13 cellular contexts compared by ENCODE assay signal in genomic region chr18:2970344-2970743, GRCh38. TPM values are rescaled to one million over a fixed set of nuclear protein-coding genes. Genes with fewer than 3 reads are reported as not detected.
DNase-seq lines count a peak whose midpoint lies in the region; ATAC-seq, FAIRE-seq and TF ChIP-seq lines count a peak whose summit lies in the region.
"Had no signal": no experiment of that assay in that cellular context is flagged by ENCODE, and none has a peak within 500 bp of the region (broad histone marks: within the 10 kb centered on the region; RNA-seq: fewer than 3 reads in every experiment).

No MANE protein-coding gene starts in this region.

- no peak overlapping the region for H3K27ac ChIP-seq in mesenchymal stem cell (ENCODE audit: low read length, poor library complexity, severe bottlenecking)
- H3K27ac ChIP-seq in tibial artery = peak overlapping the region; percentile 58 to 63
- H3K27ac ChIP-seq in WERI-Rb-1 = no peak overlapping the region
- H3K27ac ChIP-seq: SK-N-MC had no signal

- H3K36me3 ChIP-seq in mesenchymal stem cell (ENCODE audit: control insufficient read depth in 1 of 2, insufficient read depth in 2 of 2, low read depth in 1 of 2, low read length in 2 of 2) (peaks cover 0 to 3% of the 10 kb centered on the region in 2 experiments), tibial artery (no peaks in the 10 kb centered on the region), WERI-Rb-1 (no peaks in the 10 kb centered on the region)

- intact Hi-C loops in tibial artery (cut with DNase I; ENCODE audit: low total_unique reads) = no loop called here

- H3K9me3 Mint-ChIP-seq in activated CD4-positive, alpha-beta T cell treated with anti-CD3 and anti-CD28 coated beads, Interleukin-2, amount 10 ng/mL, durations not matched to agents 7 days and 5 days = no peaks in the 10 kb centered on the region
- no peaks in the 10 kb centered on the region for H3K9me3 Mint-ChIP-seq in activated naive CD8-positive, alpha-beta T cell treated with anti-CD3 and anti-CD28 coated beads, Interleukin-2, amount 50 U/mL, for 24 hours
- H3K9me3 Mint-ChIP-seq: GM23338 had no signal

- H3K4me1 ChIP-seq in mesenchymal stem cell (ENCODE audit: control insufficient read depth, insufficient read depth, low read depth, low read length) (peaks cover 15% of the 10 kb centered on the region), tibial artery (peaks cover 0 to 80% (median 18%) of the 10 kb centered on the region in 4 donors)

- WGBS in mesenchymal stem cell = 87% methylated on average over 3 of the region's 3 CpGs

- peak overlapping the region; percentile 81 for H4K8ac ChIP-seq in mesenchymal stem cell (ENCODE audit: low read length)

- no peak overlapping the region for H2BK5ac ChIP-seq in mesenchymal stem cell (ENCODE audit: low read depth, low read length, poor library complexity, severe bottlenecking)

- no peak overlapping the region for H2AK5ac ChIP-seq in mesenchymal stem cell (ENCODE audit: low read length, severe bottlenecking)

- H3K23ac ChIP-seq in mesenchymal stem cell (ENCODE audit: low read length in 2 of 2) = no peak overlapping the region

- no peak overlapping the region for H3K9ac ChIP-seq in mesenchymal stem cell (ENCODE audit: low read length)

- H2BK12ac ChIP-seq in mesenchymal stem cell (ENCODE audit: low read length in 2 of 2) = peak overlapping the region; percentile 17 to 78

- peaks cover 89% of the 10 kb centered on the region for H3K4me1 Mint-ChIP-seq in activated CD4-positive, alpha-beta T cell treated with anti-CD3 and anti-CD28 coated beads, Interleukin-2, amount 10 ng/mL, durations not matched to agents 7 days and 5 days
- H3K4me1 Mint-ChIP-seq in activated naive CD8-positive, alpha-beta T cell treated with anti-CD3 and anti-CD28 coated beads, Interleukin-2, amount 50 U/mL, for 24 hours = peaks cover 92% of the 10 kb centered on the region

- peak overlapping the region; percentile 80 for H3K27ac Mint-ChIP-seq in activated CD4-positive, alpha-beta T cell treated with anti-CD3 and anti-CD28 coated beads, Interleukin-2, amount 10 ng/mL, durations not matched to agents 7 days and 5 days
- H3K27ac Mint-ChIP-seq in activated naive CD8-positive, alpha-beta T cell treated with anti-CD3 and anti-CD28 coated beads, Interleukin-2, amount 50 U/mL, for 24 hours = peak overlapping the region; percentile 96
- H3K27ac Mint-ChIP-seq: GM23338 had no signal

- peaks cover 23% of the 10 kb centered on the region for H3K79me1 ChIP-seq in mesenchymal stem cell (replicated peaks; ENCODE audit: low read length, poor library complexity, severe bottlenecking)

- peak overlapping the region; percentile 44 to 66 for H3K18ac ChIP-seq in mesenchymal stem cell (ENCODE audit: low read depth in 1 of 2, low read length in 2 of 2)

- H3K27me3 ChIP-seq in mesenchymal stem cell (ENCODE audit: control insufficient read depth in 1 of 2, insufficient read depth in 1 of 2, low read length in 2 of 2) (no peaks in the 10 kb centered on the region), tibial artery (no peaks in the 10 kb centered on the region), WERI-Rb-1 (ENCODE audit: insufficient read depth, low read depth, severe bottlenecking) (no peaks in the 10 kb centered on the region)

- no peak for FAIRE-seq in GM19239 (lab: Jason Lieb, UNC)

- H3K9me3 ChIP-seq in mesenchymal stem cell (ENCODE audit: control insufficient read depth, low read length) = no peaks in the 10 kb centered on the region
- H3K9me3 ChIP-seq in tibial artery = no peaks in the 10 kb centered on the region
- H3K9me3 ChIP-seq in WERI-Rb-1 (ENCODE audit: severe bottlenecking) = no peaks in the 10 kb centered on the region

- peak overlapping the region; percentile 43 for H3K4me3 Mint-ChIP-seq in activated CD4-positive, alpha-beta T cell treated with anti-CD3 and anti-CD28 coated beads, Interleukin-2, amount 10 ng/mL, durations not matched to agents 7 days and 5 days
- H3K4me3 Mint-ChIP-seq in activated naive CD8-positive, alpha-beta T cell treated with anti-CD3 and anti-CD28 coated beads, Interleukin-2, amount 50 U/mL, for 24 hours = peak overlapping the region; percentile 78
- H3K4me3 Mint-ChIP-seq: GM23338 had no signal

- H3K27me3 Mint-ChIP-seq in activated CD4-positive, alpha-beta T cell treated with anti-CD3 and anti-CD28 coated beads, Interleukin-2, amount 10 ng/mL, durations not matched to agents 7 days and 5 days = no peaks in the 10 kb centered on the region
- no peaks in the 10 kb centered on the region for H3K27me3 Mint-ChIP-seq in activated naive CD8-positive, alpha-beta T cell treated with anti-CD3 and anti-CD28 coated beads, Interleukin-2, amount 50 U/mL, for 24 hours

- TF ChIP-seq CTCF in tibial artery (IDR thresholded peaks at IDR 0.05) (no peak), WERI-Rb-1 (IDR thresholded peaks at IDR 0.05; ENCODE audit: low read depth, low read length) (no peak)

- H3K14ac ChIP-seq in mesenchymal stem cell (ENCODE audit: low read length in 2 of 2) = no peak overlapping the region

- H3K4me3 ChIP-seq in mesenchymal stem cell (ENCODE audit: insufficient read depth in 1 of 2, low read depth in 1 of 2, low read length in 2 of 2) (no peak overlapping the region), tibial artery (no peak overlapping the region), WERI-Rb-1 (ENCODE audit: low read depth, low read length) (no peak overlapping the region)
- H3K4me3 ChIP-seq: GM23338, SK-N-MC had no signal

- CTCF ChIA-PET in activated CD4-positive, alpha-beta T cell treated with anti-CD3 and anti-CD28 coated beads, Interleukin-2, amount 10 ng/mL, durations not matched to agents 7 days and 5 days (lab: Charles Lee) = interaction anchor here (1.0 to 3.0 kb wide), 4 partner anchors 9 to 92 kb away, joined by 3 to 10 read pairs (median 6); no protein-coding TSS in a partner anchor

- H4K91ac ChIP-seq in mesenchymal stem cell (ENCODE audit: low read length) = no peak overlapping the region

- H2AFZ ChIP-seq in mesenchymal stem cell (ENCODE audit: low read depth, low read length) = no peak overlapping the region
- H2AFZ ChIP-seq: GM23338 had no signal

- DNase-seq in activated CD4-positive, alpha-beta T cell treated with anti-CD3 and anti-CD28 coated beads, Interleukin-2, amount 10 ng/mL, durations not matched to agents 7 days and 5 days = no peak
- DNase-seq in activated CD4-positive, alpha-beta T cell treated with anti-CD3 and anti-CD28 coated beads for 4 hours = no peak
- no peak for DNase-seq in activated naive CD8-positive, alpha-beta T cell treated with anti-CD3 and anti-CD28 coated beads, Interleukin-2, amount 50 U/mL, for 24 hours
- DNase-seq in mesenchymal stem cell (no peak), tibial artery (no peak), WERI-Rb-1 (no peak), GM19239 (ENCODE audit: insufficient read length, low spot score) (no peak), 8988T (no peak)
- DNase-seq: activated CD4-positive, alpha-beta T cell treated with anti-CD3 and anti-CD28 coated beads for 1 hour; DMS153; NCI-H187 had no signal

- no peak overlapping the region for H3K4me2 ChIP-seq in mesenchymal stem cell (ENCODE audit: low read length, poor library complexity, severe bottlenecking)
- H3K4me2 ChIP-seq: GM23338 had no signal

- H3K4ac ChIP-seq in mesenchymal stem cell (ENCODE audit: low read depth in 1 of 2, low read length in 2 of 2) = peak overlapping the region; percentile 13 to 66

- peak overlapping the region; percentile 44 for H2BK120ac ChIP-seq in mesenchymal stem cell (ENCODE audit: low read depth, low read length)

- no peak for ATAC-seq in activated naive CD8-positive, alpha-beta T cell treated with anti-CD3 and anti-CD28 coated beads, Interleukin-2, amount 50 U/mL, for 24 hours
- ATAC-seq: GM23338 had no signal

- POLR2A ChIA-PET in activated CD4-positive, alpha-beta T cell treated with anti-CD3 and anti-CD28 coated beads, Interleukin-2, amount 10 ng/mL, durations not matched to agents 7 days and 5 days (lab: Charles Lee) = no interaction called here

- H3K36me3 Mint-ChIP-seq in activated CD4-positive, alpha-beta T cell treated with anti-CD3 and anti-CD28 coated beads, Interleukin-2, amount 10 ng/mL, durations not matched to agents 7 days and 5 days (ENCODE audit: low read depth) = peaks cover 79% of the 10 kb centered on the region
- H3K36me3 Mint-ChIP-seq in activated naive CD8-positive, alpha-beta T cell treated with anti-CD3 and anti-CD28 coated beads, Interleukin-2, amount 50 U/mL, for 24 hours (ENCODE audit: low read depth) = peaks cover 8% of the 10 kb centered on the region

- peak overlapping the region; percentile 57 for H2BK15ac ChIP-seq in mesenchymal stem cell (ENCODE audit: low read depth, poor library complexity, severe bottlenecking)

RNA-seq across cellular contexts. Expression of gene LPIN2, which starts 42.6 kb away (rescaled TPM):
- 100 to 1,000 TPM in 1 of 2 experiments, 10 to 100 TPM in 1; 99.6 to 106 TPM for total RNA-seq in activated CD4-positive, alpha-beta T cell treated with anti-CD3 and anti-CD28 coated beads, Interleukin-2, amount 10 ng/mL, durations not matched to agents 7 days and 5 days
- polyA plus RNA-seq in mesenchymal stem cell (2013, experiment 1 of 2) = 28.4 TPM
- 28.0 TPM for polyA plus RNA-seq in mesenchymal stem cell (2013, experiment 2 of 2)

Comparison
In these comparisons a context has a peak if more than half of its experiments do, and no peak if none do; other contexts are left out.
1. H3K27ac ChIP-seq: peak in tibial artery (2 of 2); none in mesenchymal stem cell (single experiment) and WERI-Rb-1 (single experiment).